ENCODE assay signal across 8 cellular contexts in genomic region chr14:89973234-89973823, GRCh38. TPM values are rescaled to one million over a fixed set of nuclear protein-coding genes. Genes with fewer than 3 reads are reported as not detected.
DNase-seq lines count a peak whose midpoint lies in the region; ATAC-seq, FAIRE-seq and TF ChIP-seq lines count a peak whose summit lies in the region.

No MANE protein-coding gene starts in this region.

- peak; percentile 66 for FAIRE-seq in GM12892 (lab: Jason Lieb, UNC)

- no peak overlapping the region for H2AFZ ChIP-seq in neural progenitor cell (replicated peaks)

- H3K4me1 Mint-ChIP-seq in activated T-cell treated with anti-CD3 and anti-CD28 coated beads, Interleukin-2, amount 50 U/mL, for 72 hours (ENCODE audit: low read depth): no peaks in the 10 kb centered on the region
- H3K4me1 Mint-ChIP-seq in neural progenitor cell: no peaks in the 10 kb centered on the region

- H3K4me1 ChIP-seq in neural progenitor cell: no peaks in the 10 kb centered on the region
- no peaks in the 10 kb centered on the region for H3K4me1 ChIP-seq in vagina

- H3K36me3 Mint-ChIP-seq in activated T-cell treated with anti-CD3 and anti-CD28 coated beads, Interleukin-2, amount 50 U/mL, for 72 hours (ENCODE audit: insufficient read depth in 2 of 2): peaks cover 11 to 46% of the 10 kb centered on the region in 2 donors
- H3K36me3 Mint-ChIP-seq in neural progenitor cell: peaks cover 18% of the 10 kb centered on the region

- H3K27ac ChIP-seq in neural progenitor cell (no peak overlapping the region), vagina (no peak overlapping the region)

- H3K36me3 ChIP-seq in neural progenitor cell (peaks cover 14% of the 10 kb centered on the region), vagina (peaks cover 0 to 23% of the 10 kb centered on the region in 2 donors)

- H3K27me3 Mint-ChIP-seq in activated T-cell treated with anti-CD3 and anti-CD28 coated beads, Interleukin-2, amount 50 U/mL, for 72 hours (ENCODE audit: low read depth): no peaks in the 10 kb centered on the region
- H3K27me3 Mint-ChIP-seq in neural progenitor cell (ENCODE audit: insufficient read depth, low read depth): no peaks in the 10 kb centered on the region

- DNase-seq in A172 (ENCODE audit: low spot score) (peak; percentile 71), GM12892 (ENCODE audit: insufficient read length) (peak; percentile 28), HT-29 (ENCODE audit: low spot score) (peak; percentile 63), NOMO-1 treated with DMSO at 0.1 percent for 48 hours (lab: John Stamatoyannopoulos, UW; ENCODE audit: unreplicated experiment) (peak; percentile 55), fibroblast of the aortic adventitia (ENCODE audit: low read depth) (peak; percentile 76), neural progenitor cell (ENCODE audit: low spot score) (peak; percentile 80), vagina (ENCODE audit: extremely low spot score in 2 of 2) (no peak)
- DNase-seq in activated T-cell treated with anti-CD3 and anti-CD28 coated beads, Interleukin-2, amount 50 U/mL, for 72 hours: peak; percentile 46 to 54

- peak overlapping the region; percentile 55 for H3K27ac Mint-ChIP-seq in activated T-cell treated with anti-CD3 and anti-CD28 coated beads, Interleukin-2, amount 50 U/mL, for 72 hours
- no peak overlapping the region for H3K27ac Mint-ChIP-seq in neural progenitor cell

- no peaks in the 10 kb centered on the region for H3K79me2 ChIP-seq in neural progenitor cell (ENCODE audit: low read depth)

- ATAC-seq in activated T-cell treated with anti-CD3 and anti-CD28 coated beads, Interleukin-2, amount 50 U/mL, for 72 hours (replicated peaks in 1 of 2): peak; percentile 50 to 62

- no peaks in the 10 kb centered on the region for H4K20me1 ChIP-seq in neural progenitor cell (ENCODE audit: low read depth)

- H3K9ac ChIP-seq in neural progenitor cell: no peak overlapping the region

- TF ChIP-seq CTCF in fibroblast of the aortic adventitia (IDR thresholded peaks at IDR 0.05; ENCODE audit: insufficient read depth, low read length): peak; percentile 88
- TF ChIP-seq CTCF in neural progenitor cell (IDR thresholded peaks at IDR 0.05): peak; percentile 93
- TF ChIP-seq CTCF in vagina (IDR thresholded peaks at IDR 0.05): peak; percentile 37 to 52 (median 49)

- H3K9me3 ChIP-seq in neural progenitor cell (ENCODE audit: low read depth): no peaks in the 10 kb centered on the region
- H3K9me3 ChIP-seq in vagina: no peaks in the 10 kb centered on the region

- no peak overlapping the region for H3K4me3 Mint-ChIP-seq in activated T-cell treated with anti-CD3 and anti-CD28 coated beads, Interleukin-2, amount 50 U/mL, for 72 hours
- no peak overlapping the region for H3K4me3 Mint-ChIP-seq in neural progenitor cell

- peaks cover 8% of the 10 kb centered on the region for H3F3A ChIP-seq in neural progenitor cell (ENCODE audit: low read depth)

- H3K4me3 ChIP-seq in fibroblast of the aortic adventitia (ENCODE audit: low read depth, low read length) (no peak overlapping the region), neural progenitor cell (no peak overlapping the region), vagina (no peak overlapping the region)

- no peaks in the 10 kb centered on the region for H3K27me3 ChIP-seq in neural progenitor cell
- H3K27me3 ChIP-seq in vagina: no peaks in the 10 kb centered on the region

- H3K4me2 ChIP-seq in neural progenitor cell: no peak overlapping the region

- no peaks in the 10 kb centered on the region for H3K9me3 Mint-ChIP-seq in activated T-cell treated with anti-CD3 and anti-CD28 coated beads, Interleukin-2, amount 50 U/mL, for 72 hours
- no peaks in the 10 kb centered on the region for H3K9me3 Mint-ChIP-seq in neural progenitor cell

- TF ChIP-seq POLR2A in GM12892 (IDR thresholded peaks at IDR 0.05; ENCODE audit: low read depth, low read length): no peak
- TF ChIP-seq POLR2A in vagina (IDR thresholded peaks at IDR 0.05): no peak

- intact Hi-C loops in vagina (cut with DNase I): no loop called here

RNA-seq across cellular contexts. Expression of gene TDP1, which starts 17.6 kb away (rescaled TPM):
- total RNA-seq in A172 (2014; rRNA removed; shearing (Covaris generic)): 45.9 and 50.6 TPM in 2 replicates
- polyA plus RNA-seq in GM12892 (2012; ENCODE audit: missing spikeins): 34.1 TPM
- 10.3 and 12.1 TPM in 2 replicates for total RNA-seq in HT-29 (2014; rRNA removed; shearing (Covaris generic))
- total RNA-seq in activated T-cell treated with anti-CD3 and anti-CD28 coated beads, Interleukin-2, amount 50 U/mL, for 72 hours: 10 to 100 TPM; 98.4 to 99.1 TPM
- 6.1 and 28.7 TPM in 2 replicates for total RNA-seq in fibroblast of the aortic adventitia (ENCODE audit: low replicate concordance)
- 59.2 and 63.4 TPM in 2 replicates for total RNA-seq in neural progenitor cell (ENCODE audit: low replicate concordance)
- 10.8 TPM for total RNA-seq in vagina

RNA-seq across cellular contexts. Expression of gene EFCAB11, which starts 18.8 kb away (rescaled TPM):
- total RNA-seq in A172 (2014; rRNA removed; shearing (Covaris generic)): 3.6 and 4.9 TPM in 2 replicates
- polyA plus RNA-seq in GM12892 (2012; ENCODE audit: missing spikeins): 11.0 TPM
- total RNA-seq in HT-29 (2014; rRNA removed; shearing (Covaris generic)): 1.9 and 2.8 TPM in 2 replicates
- total RNA-seq in activated T-cell treated with anti-CD3 and anti-CD28 coated beads, Interleukin-2, amount 50 U/mL, for 72 hours: 10 to 100 TPM; 12.8 to 13.7 TPM
- 3.2 and 11.1 TPM in 2 replicates for total RNA-seq in fibroblast of the aortic adventitia (ENCODE audit: low replicate concordance)
- 20.0 and 27.6 TPM in 2 replicates for total RNA-seq in neural progenitor cell (ENCODE audit: low replicate concordance)
- total RNA-seq in vagina: 9.6 TPM

Comparison
In these comparisons a context has a peak if more than half of its experiments do, and no peak if none do; other contexts are left out.
1. DNase-seq: peak in A172 (single experiment), GM12892 (single experiment), HT-29 (single experiment), NOMO-1 treated with DMSO at 0.1 percent for 48 hours (single experiment), activated T-cell treated with anti-CD3 and anti-CD28 coated beads, Interleukin-2, amount 50 U/mL, for 72 hours (2 of 2), fibroblast of the aortic adventitia (single experiment) and neural progenitor cell (single experiment); none in vagina (0 of 2).
2. Peak in every context shown above with its lines, with median percentiles within 50 percentile points of each other: CTCF ChIP-seq.